ENCODE assay signal across 8 cellular contexts in genomic region chr15:70023064-70023768, GRCh38.
DNase-seq lines count a peak whose midpoint lies in the region; ATAC-seq, FAIRE-seq and TF ChIP-seq lines count a peak whose summit lies in the region.

No MANE protein-coding gene starts in this region.

- H3K36me3 Mint-ChIP-seq in CD4-positive, CD25-positive, alpha-beta regulatory T cell = no peaks in the 10 kb centered on the region
- no peaks in the 10 kb centered on the region for H3K36me3 Mint-ChIP-seq in neural progenitor cell

- dilution Hi-C loops in mammary epithelial cell (cut with HindIII; ENCODE audit: low sequenced_read_pairs) = no loop called here

- no peaks in the 10 kb centered on the region for H4K20me1 ChIP-seq in mammary epithelial cell (ENCODE audit: insufficient read depth, low read length)
- no peaks in the 10 kb centered on the region for H4K20me1 ChIP-seq in neural progenitor cell (ENCODE audit: low read depth)

- peaks cover 11% of the 10 kb centered on the region for H3K4me1 ChIP-seq in CD4-positive, CD25-positive, alpha-beta regulatory T cell (ENCODE audit: control insufficient read depth, insufficient read depth, low read length, poor library complexity, severe bottlenecking)
- H3K4me1 ChIP-seq in mammary epithelial cell (ENCODE audit: insufficient read depth, low read length) (peaks cover 24% of the 10 kb centered on the region), neural progenitor cell (peaks cover 3% of the 10 kb centered on the region)

- H3K4me2 ChIP-seq in mammary epithelial cell (ENCODE audit: insufficient read depth, low read depth, low read length) = peak overlapping the region; percentile 66
- no peak overlapping the region for H3K4me2 ChIP-seq in neural progenitor cell

- no TSS peak for BruUV-seq in mammary epithelial cell (replicated peaks; lab: Mats Ljungman, UMichigan)

- no peaks in the 10 kb centered on the region for H3F3A ChIP-seq in neural progenitor cell (ENCODE audit: low read depth)

- H3K36me3 ChIP-seq in CD4-positive, CD25-positive, alpha-beta regulatory T cell (ENCODE audit: control insufficient read depth, insufficient read depth, low read length) = no peaks in the 10 kb centered on the region
- H3K36me3 ChIP-seq in mammary epithelial cell (ENCODE audit: insufficient read depth, low read length) (no peaks in the 10 kb centered on the region), neural progenitor cell (no peaks in the 10 kb centered on the region)

- WGBS in mammary epithelial cell (ENCODE audit: low coverage, missing lambda C conversion rate) = 26% methylated on average over 5 of the region's 7 CpGs

- in situ Hi-C loops in mammary epithelial cell (cut with MboI; ENCODE audit: low sequenced_read_pairs in 2 of 2) = no loop called here

- H3K9me3 Mint-ChIP-seq in CD4-positive, CD25-positive, alpha-beta regulatory T cell = peaks cover 0 to 1% (median 0%) of the 10 kb centered on the region in 7 donors
- peaks cover 7% of the 10 kb centered on the region for H3K9me3 Mint-ChIP-seq in neural progenitor cell

- FAIRE-seq in frontal cortex (lab: Jason Lieb, UNC) = no peak

- peaks cover 0 to 15% (median 7%) of the 10 kb centered on the region in 4 donors for H3K4me1 Mint-ChIP-seq in CD4-positive, CD25-positive, alpha-beta regulatory T cell
- peaks cover 35% of the 10 kb centered on the region for H3K4me1 Mint-ChIP-seq in neural progenitor cell

- H3K27me3 Mint-ChIP-seq in CD4-positive, CD25-positive, alpha-beta regulatory T cell = peaks cover 6% of the 10 kb centered on the region
- H3K27me3 Mint-ChIP-seq in neural progenitor cell (ENCODE audit: insufficient read depth, low read depth) = peaks cover 32% of the 10 kb centered on the region

- peak; percentile 92 to 96 for ATAC-seq in CD4-positive, CD25-positive, alpha-beta regulatory T cell (ENCODE audit: low read depth in 2 of 2)
- ATAC-seq in GM19395 (IDR thresholded peaks at IDR 0.05; ENCODE audit: unreplicated experiment) (peak; percentile 86), HG03521 (IDR thresholded peaks at IDR 0.05; ENCODE audit: unreplicated experiment) (peak; percentile 86)

- H3K4me3 ChIP-seq in CD4-positive, CD25-positive, alpha-beta regulatory T cell (ENCODE audit: low read depth, low read length) = no peak overlapping the region
- H3K4me3 ChIP-seq in mammary epithelial cell (replicated peaks in 1 of 3; ENCODE audit: insufficient read depth in 1 of 3, low read depth in 2 of 3, low read length in 3 of 3) (no peak overlapping the region), neural progenitor cell (no peak overlapping the region)

- H3K79me2 ChIP-seq in mammary epithelial cell (ENCODE audit: insufficient read depth, low read length) = no peaks in the 10 kb centered on the region
- H3K79me2 ChIP-seq in neural progenitor cell (ENCODE audit: low read depth) = no peaks in the 10 kb centered on the region

- peak overlapping the region; percentile 71 for H2AFZ ChIP-seq in mammary epithelial cell (ENCODE audit: low read depth, low read length)
- no peak overlapping the region for H2AFZ ChIP-seq in neural progenitor cell (replicated peaks)

- H3K27ac Mint-ChIP-seq in CD4-positive, CD25-positive, alpha-beta regulatory T cell = peak overlapping the region; percentile 43 to 82 (median 81)
- peak overlapping the region; percentile 72 for H3K27ac Mint-ChIP-seq in neural progenitor cell

- peak; percentile 31 to 83 (median 60) for DNase-seq in CD4-positive, CD25-positive, alpha-beta regulatory T cell
- DNase-seq in T-helper 1 cell = peak in 4 of 5 donors; percentile 39 to 84 (median 40)
- DNase-seq in mammary epithelial cell = peak; percentile 89
- no peak for DNase-seq in neural progenitor cell (ENCODE audit: low spot score)
- DNase-seq in NCI-H524 treated with DMSO at 0.1 percent for 48 hours (lab: John Stamatoyannopoulos, UW) = no peak
- no peak for DNase-seq in frontal cortex (ENCODE audit: low spot score in 2 of 2)

- H3K4me3 Mint-ChIP-seq in CD4-positive, CD25-positive, alpha-beta regulatory T cell = peak overlapping the region in 1 of 4 donors; percentile 21
- peak overlapping the region; percentile 53 for H3K4me3 Mint-ChIP-seq in neural progenitor cell

- H3K9me3 ChIP-seq in CD4-positive, CD25-positive, alpha-beta regulatory T cell (ENCODE audit: control insufficient read depth in 2 of 2, low read length in 2 of 2) = no peaks in the 10 kb centered on the region
- H3K9me3 ChIP-seq in mammary epithelial cell (replicated peaks; ENCODE audit: insufficient read depth, low read length) (no peaks in the 10 kb centered on the region), neural progenitor cell (ENCODE audit: low read depth) (no peaks in the 10 kb centered on the region)

- H3K27me3 ChIP-seq in CD4-positive, CD25-positive, alpha-beta regulatory T cell (ENCODE audit: control insufficient read depth, insufficient read depth, low read length) = no peaks in the 10 kb centered on the region
- H3K27me3 ChIP-seq in mammary epithelial cell (ENCODE audit: insufficient read depth, low read length) (peaks cover 11% of the 10 kb centered on the region), neural progenitor cell (no peaks in the 10 kb centered on the region)

- intact Hi-C loops in mammary epithelial cell (cut with micrococcal nuclease) = loop anchor here (1.0 to 2.0 kb wide), 2 partner anchors 74 to 173 kb away; partner anchors contain the start of gene TLE3

- H3K27ac ChIP-seq in CD4-positive, CD25-positive, alpha-beta regulatory T cell (ENCODE audit: insufficient read depth, low read length, poor library complexity, severe bottlenecking) = no peak overlapping the region
- H3K27ac ChIP-seq in mammary epithelial cell (ENCODE audit: insufficient read depth, low read depth, low read length) = peak overlapping the region; percentile 38
- H3K27ac ChIP-seq in neural progenitor cell = no peak overlapping the region

- CTCF ChIA-PET in mammary epithelial cell (lab: Charles Lee; ENCODE audit: low non-redundant PET) = no interaction called here

- no peak overlapping the region for H3K9ac ChIP-seq in mammary epithelial cell (ENCODE audit: insufficient read depth, low read length)
- H3K9ac ChIP-seq in neural progenitor cell = no peak overlapping the region

- TF ChIP-seq CTCF in mammary epithelial cell (conservative IDR thresholded peaks at IDR 0.05 in 1 of 2, IDR thresholded peaks at IDR 0.05 in 1 of 2; ENCODE audit: extremely low read depth in 1 of 2, insufficient read depth in 1 of 2, low read depth in 1 of 2, low read length in 2 of 2) (no peak), neural progenitor cell (IDR thresholded peaks at IDR 0.05) (no peak)

Comparison
In these comparisons a context has a peak if more than half of its experiments do, and no peak if none do; other contexts are left out.
1. DNase-seq: peak in CD4-positive, CD25-positive, alpha-beta regulatory T cell (3 of 3), T-helper 1 cell (4 of 5) and mammary epithelial cell (single experiment); none in neural progenitor cell (single experiment), NCI-H524 treated with DMSO at 0.1 percent for 48 hours (single experiment) and frontal cortex (0 of 2).
2. Peak in every context shown above with its lines, with median percentiles within 50 percentile points of each other: ATAC-seq.